In the genomic region with DNA sequence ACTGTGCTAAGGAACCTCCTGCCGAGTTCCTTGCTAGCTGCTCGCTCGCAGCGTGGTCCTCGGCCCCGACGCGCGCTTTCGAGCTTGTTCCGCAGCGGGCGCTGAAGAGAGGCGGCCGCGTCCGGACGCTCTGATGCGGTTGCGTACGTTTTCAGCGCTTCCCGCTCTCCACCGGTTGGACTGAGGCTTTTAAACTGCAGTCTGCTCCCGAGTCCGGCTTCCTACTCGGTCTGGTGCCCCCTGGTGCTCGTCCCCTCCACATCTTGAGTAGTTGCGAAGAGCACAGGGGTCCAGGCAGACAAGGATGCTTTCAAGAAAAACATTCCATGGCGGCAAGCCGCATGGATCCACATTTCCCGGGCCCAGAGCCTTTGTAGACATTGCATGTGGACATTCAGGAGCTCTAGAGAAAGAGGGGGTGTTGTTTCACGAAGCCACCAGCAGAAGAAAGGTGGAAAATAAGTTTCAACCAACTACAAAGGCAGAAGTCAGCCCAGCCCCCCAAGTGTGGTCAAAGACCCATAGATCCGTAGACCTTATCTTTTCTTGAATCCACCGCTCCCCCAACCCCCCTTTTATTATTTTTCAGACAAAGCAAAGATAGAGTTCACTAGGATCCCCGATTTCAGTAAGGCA, we compare ENCODE assay signal across 8 cellular contexts. TPM values are rescaled to one million over a fixed set of nuclear protein-coding genes. Genes with fewer than 3 reads are reported as not detected.
DNase-seq lines count a peak whose midpoint lies in the region; ATAC-seq, FAIRE-seq and TF ChIP-seq lines count a peak whose summit lies in the region.

No MANE protein-coding gene starts in this region.

- peaks cover 25% of the 10 kb centered on the region for H3K36me3 Mint-ChIP-seq in activated CD8-positive, alpha-beta memory T cell treated with anti-CD3 and anti-CD28 coated beads, Interleukin-2, amount 10 ng/mL, durations not matched to agents 7 days and 5 days
- H3K36me3 Mint-ChIP-seq in mesothelial cell of epicardium, result no peaks in the 10 kb centered on the region

- intact Hi-C loops in endothelial cell of umbilical vein (cut with micrococcal nuclease), result loop anchor here (1.0 to 10.0 kb wide), 7 partner anchors 63 to 833 kb away; no protein-coding TSS in a partner anchor

- no peaks in the 10 kb centered on the region for H3K27me3 Mint-ChIP-seq in activated CD8-positive, alpha-beta memory T cell treated with anti-CD3 and anti-CD28 coated beads, Interleukin-2, amount 10 ng/mL, durations not matched to agents 7 days and 5 days
- no peaks in the 10 kb centered on the region for H3K27me3 Mint-ChIP-seq in mesothelial cell of epicardium (ENCODE audit: low read depth)

- H3K79me2 ChIP-seq in endothelial cell of umbilical vein (ENCODE audit: control insufficient read depth, insufficient read depth, low read length), result peaks cover 38% of the 10 kb centered on the region

- no peaks in the 10 kb centered on the region for H3K9me1 ChIP-seq in endothelial cell of umbilical vein (replicated peaks; ENCODE audit: control insufficient read depth, extremely low read depth, insufficient read depth, low read length)

- H3K4me3 ChIP-seq in endothelial cell of umbilical vein (replicated peaks in 1 of 3; ENCODE audit: insufficient read depth in 1 of 3, low read depth in 1 of 3, low read length in 3 of 3), result peak overlapping the region; percentile 35 to 62 (median 48)

- peaks cover 16% of the 10 kb centered on the region for H4K20me1 ChIP-seq in endothelial cell of umbilical vein (replicated peaks; ENCODE audit: control insufficient read depth, extremely low read depth, insufficient read depth, low read length)

- peak overlapping the region; percentile 97 for H3K4me2 ChIP-seq in endothelial cell of umbilical vein (ENCODE audit: insufficient read depth, low read length)

- no peak overlapping the region for H3K4me3 Mint-ChIP-seq in activated CD8-positive, alpha-beta memory T cell treated with anti-CD3 and anti-CD28 coated beads, Interleukin-2, amount 10 ng/mL, durations not matched to agents 7 days and 5 days
- H3K4me3 Mint-ChIP-seq in mesothelial cell of epicardium, result no peak overlapping the region

- H3K4me1 ChIP-seq in endothelial cell of umbilical vein (ENCODE audit: control insufficient read depth, extremely low read depth, insufficient read depth, low read length), result peaks cover 25% of the 10 kb centered on the region

- dilution Hi-C loops in endothelial cell of umbilical vein (cut with MboI; ENCODE audit: extremely low pct_ligation_motif_present, low sequenced_read_pairs), result no loop called here

- no peak overlapping the region for H3K27ac Mint-ChIP-seq in activated CD8-positive, alpha-beta memory T cell treated with anti-CD3 and anti-CD28 coated beads, Interleukin-2, amount 10 ng/mL, durations not matched to agents 7 days and 5 days
- no peak overlapping the region for H3K27ac Mint-ChIP-seq in mesothelial cell of epicardium

- peak overlapping the region; percentile 85 for H2AFZ ChIP-seq in endothelial cell of umbilical vein (ENCODE audit: low read depth, low read length)

- no peaks in the 10 kb centered on the region for H3K9me3 ChIP-seq in endothelial cell of umbilical vein (replicated peaks; ENCODE audit: control insufficient read depth, insufficient read depth, low read length)

- no peaks in the 10 kb centered on the region for H3K36me3 ChIP-seq in endothelial cell of umbilical vein (ENCODE audit: control insufficient read depth in 2 of 2, extremely low read depth in 1 of 2, insufficient read depth in 2 of 2, low read length in 2 of 2)

- DNase-seq in COR-L47 (lab: John Stamatoyannopoulos, UW) (peak; percentile 96), HT1080 (ENCODE audit: low read depth) (peak; percentile 97), NOMO-1 treated with DMSO at 0.1 percent for 48 hours (lab: John Stamatoyannopoulos, UW; ENCODE audit: unreplicated experiment) (peak; percentile 98), endothelial cell of umbilical vein (ENCODE audit: low read depth, low spot score) (peak; percentile 97), mesothelial cell of epicardium (ENCODE audit: low spot score in 2 of 2, unreplicated experiment in 2 of 2) (peak; percentile 82 to 90)
- peak; percentile 97 for DNase-seq in activated CD8-positive, alpha-beta memory T cell treated with anti-CD3 and anti-CD28 coated beads, Interleukin-2, amount 10 ng/mL, durations not matched to agents 7 days and 5 days
- peak; percentile 59 for DNase-seq in stimulated activated CD8-positive, alpha-beta memory T cell treated with anti-CD3 and anti-CD28 coated beads, Interleukin-15, amount 100 ng/mL, for 24 hours (ENCODE audit: low read depth)

- CTCF ChIA-PET in activated CD8-positive, alpha-beta memory T cell treated with anti-CD3 and anti-CD28 coated beads, Interleukin-2, amount 10 ng/mL, durations not matched to agents 7 days and 5 days (lab: Charles Lee), result interaction anchor here (0.6 to 6.4 kb wide), 51 partner anchors 9 to 201 kb away, joined by 3 to 99 read pairs (median 6); a partner anchor contains a TSS
- CTCF ChIA-PET in endothelial cell of umbilical vein (lab: Charles Lee), result interaction anchor here (0.6 to 6.4 kb wide), 63 partner anchors 9 to 832 kb away, joined by 3 to 182 read pairs (median 5); a partner anchor contains a TSS

- no TSS peak for BruUV-seq in endothelial cell of umbilical vein (replicated peaks; lab: Mats Ljungman, UMichigan)

- peak; percentile 79 to 86 for TF ChIP-seq CTCF in endothelial cell of umbilical vein (IDR thresholded peaks at IDR 0.05; ENCODE audit: extremely low read depth in 1 of 2, insufficient read depth in 1 of 2, low read depth in 1 of 2, low read length in 2 of 2)
- TF ChIP-seq CTCF in mesothelial cell of epicardium (IDR thresholded peaks at IDR 0.05; ENCODE audit: unreplicated experiment), result peak; percentile 61

- FAIRE-seq in endothelial cell of umbilical vein (lab: Jason Lieb, UNC), result peak; percentile 91

- H3K9me3 Mint-ChIP-seq in activated CD8-positive, alpha-beta memory T cell treated with anti-CD3 and anti-CD28 coated beads, Interleukin-2, amount 10 ng/mL, durations not matched to agents 7 days and 5 days (ENCODE audit: low read depth), result no peaks in the 10 kb centered on the region
- H3K9me3 Mint-ChIP-seq in mesothelial cell of epicardium, result no peaks in the 10 kb centered on the region

- TF ChIP-seq POLR2A in endothelial cell of umbilical vein (IDR thresholded peaks at IDR 0.05; ENCODE audit: low read depth, low read length), result peak; percentile 62

- peak; percentile 16 for ATAC-seq in GM19468 (IDR thresholded peaks at IDR 0.05; ENCODE audit: extremely low read depth, unreplicated experiment)
- peak; percentile 61 for ATAC-seq in activated CD8-positive, alpha-beta memory T cell treated with anti-CD3 and anti-CD28 coated beads, Interleukin-2, amount 10 ng/mL, durations not matched to agents 7 days and 5 days

- POLR2A ChIA-PET in endothelial cell of umbilical vein (lab: Charles Lee), result interaction anchor here (0.5 to 1.0 kb wide), 6 partner anchors 60 to 181 kb away, joined by 3 to 7 read pairs (median 4); no protein-coding TSS in a partner anchor

- peak overlapping the region; percentile 67 for H3K9ac ChIP-seq in endothelial cell of umbilical vein (replicated peaks; ENCODE audit: extremely low read depth, insufficient read depth, low read length)

- no peaks in the 10 kb centered on the region for H3K27me3 ChIP-seq in endothelial cell of umbilical vein (ENCODE audit: control insufficient read depth in 2 of 2, insufficient read depth in 2 of 2, low read length in 2 of 2)

- H3K4me1 Mint-ChIP-seq in activated CD8-positive, alpha-beta memory T cell treated with anti-CD3 and anti-CD28 coated beads, Interleukin-2, amount 10 ng/mL, durations not matched to agents 7 days and 5 days, result peaks cover 17% of the 10 kb centered on the region
- peaks cover 28% of the 10 kb centered on the region for H3K4me1 Mint-ChIP-seq in mesothelial cell of epicardium

- H3K27ac ChIP-seq in endothelial cell of umbilical vein (ENCODE audit: insufficient read depth, low read depth, low read length), result peak overlapping the region; percentile 41

TF ChIP-seq in endothelial cell of umbilical vein, 7 proteins besides CTCF, POLR2A, EP300 and RAD21:
- peak; percentile 62 for TF ChIP-seq FOS (IDR thresholded peaks at IDR 0.05; ENCODE audit: borderline replicate concordance, insufficient read depth, low read length)
- TF ChIP-seq, protein P1, sequence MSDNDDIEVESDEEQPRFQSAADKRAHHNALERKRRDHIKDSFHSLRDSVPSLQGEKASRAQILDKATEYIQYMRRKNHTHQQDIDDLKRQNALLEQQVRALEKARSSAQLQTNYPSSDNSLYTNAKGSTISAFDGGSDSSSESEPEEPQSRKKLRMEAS (IDR thresholded peaks at IDR 0.05; ENCODE audit: insufficient read depth, insufficient read length), result peak; percentile 71
- TF ChIP-seq MYC (IDR thresholded peaks at IDR 0.05; ENCODE audit: low read depth, low read length), result no peak
- TF ChIP-seq JUN (IDR thresholded peaks at IDR 0.05; ENCODE audit: borderline replicate concordance, insufficient read depth, insufficient read length, low read depth), result no peak
- TF ChIP-seq EZH2 (IDR thresholded peaks at IDR 0.05; ENCODE audit: borderline replicate concordance, low read depth, low read length, severe bottlenecking), result no peak
- TF ChIP-seq GATA2 (IDR thresholded peaks at IDR 0.05; ENCODE audit: insufficient read depth, insufficient read length, low read depth, low read length), result peak; percentile 18
- TF ChIP-seq POLR2AphosphoS5 (IDR thresholded peaks at IDR 0.05; ENCODE audit: insufficient read depth, low read depth, low read length), result peak; percentile 78

RNA-seq across cellular contexts. Expression of a gene that starts 1.1 kb away (rescaled TPM):
- 50.6 and 53.5 TPM in 2 replicates for total RNA-seq in HT1080 (2014; rRNA removed; shearing (Covaris generic))
- polyA plus RNA-seq in HT1080 (2015; cell fraction: cytosol; rRNA removed), result 35.5 and 44.9 TPM in 2 replicates
- polyA plus RNA-seq in HT1080 (2015; cell fraction: nucleus; rRNA removed), result 61.4 and 61.8 TPM in 2 replicates
- total RNA-seq in activated CD8-positive, alpha-beta memory T cell treated with anti-CD3 and anti-CD28 coated beads, Interleukin-2, amount 10 ng/mL, durations not matched to agents 7 days and 5 days, result 100 to 1,000 TPM; 199 to 211 TPM
- total RNA-seq in endothelial cell of umbilical vein, result 104 and 108 TPM in 2 replicates
- 43.7 and 46.3 TPM in 2 replicates for polyA plus RNA-seq in endothelial cell of umbilical vein
- polyA plus RNA-seq in endothelial cell of umbilical vein (2011; cell fraction: cytosol; rRNA removed), result 45.3 and 50.4 TPM in 2 replicates
- polyA plus RNA-seq in endothelial cell of umbilical vein (2011; cell fraction: nucleus; rRNA removed), result 96.2 and 115 TPM in 2 replicates
- 75.2 and 89.1 TPM in 2 replicates for polyA plus RNA-seq in endothelial cell of umbilical vein (2012)
- polyA minus RNA-seq in endothelial cell of umbilical vein, result 243 and 259 TPM in 2 replicates
- polyA minus RNA-seq in endothelial cell of umbilical vein (2011; cell fraction: cytosol; rRNA and poly(A)+ RNA removed), result 201 TPM
- polyA minus RNA-seq in endothelial cell of umbilical vein (2011; cell fraction: nucleus; rRNA and poly(A)+ RNA removed), result 287 and 385 TPM in 2 replicates
- total RNA-seq in mesothelial cell of epicardium, result 131 to 150 TPM (median 146 TPM) in 3 replicates

Comparison
In these comparisons a context has a peak if more than half of its experiments do, and no peak if none do; other contexts are left out.
1. Peak in every context shown above with its lines: DNase-seq, ATAC-seq, H3K4me3 ChIP-seq and H3K27ac ChIP-seq.